ENCODE assay signal across 1 cellular context in genomic region chr1:51736702-51737101, GRCh38.
TF ChIP-seq lines count a peak whose summit lies in the region.

No MANE protein-coding gene starts in this region.

TF ChIP-seq in HEK293, 187 proteins besides CTCF, POLR2A, EP300 and RAD21 (continued from another document and continues in another):
- no peak for TF ChIP-seq PRDM2 (tag by site-specific recombination; IDR thresholded peaks at IDR 0.05; ENCODE audit: borderline replicate concordance)
- TF ChIP-seq KLF17 (tag by site-specific recombination; IDR thresholded peaks at IDR 0.05): no peak
- TF ChIP-seq ZNF654 (tag by site-specific recombination; IDR thresholded peaks at IDR 0.05; ENCODE audit: low read depth): no peak
- TF ChIP-seq GFI1B (tag by site-specific recombination; IDR thresholded peaks at IDR 0.05): no peak
- no peak for TF ChIP-seq ZNF830 (tag by site-specific recombination; IDR thresholded peaks at IDR 0.05; ENCODE audit: low read depth)
- TF ChIP-seq ZBTB10 (tag by site-specific recombination; IDR thresholded peaks at IDR 0.05): no peak
- no peak for TF ChIP-seq ZNF394 (tag by site-specific recombination; IDR thresholded peaks at IDR 0.05; ENCODE audit: borderline replicate concordance)
- 0 out of 2 replicates have a peak, but pooled peaks have one; percentile 26 for TF ChIP-seq ZNF664 (tag by site-specific recombination; IDR thresholded peaks at IDR 0.05)
- TF ChIP-seq ZBTB7A (tag by site-specific recombination; IDR thresholded peaks at IDR 0.05; ENCODE audit: low read depth): no peak
- TF ChIP-seq ZNF621 (tag by site-specific recombination; IDR thresholded peaks at IDR 0.05): no peak
- TF ChIP-seq ZNF548 (tag by site-specific recombination; IDR thresholded peaks at IDR 0.05): no peak
- no peak for TF ChIP-seq ZNF704 (tag by site-specific recombination; IDR thresholded peaks at IDR 0.05)
- no peak for TF ChIP-seq ZNF777 (tag by site-specific recombination; IDR thresholded peaks at IDR 0.05; ENCODE audit: borderline replicate concordance)
- no peak for TF ChIP-seq ZNF658 (tag by site-specific recombination; IDR thresholded peaks at IDR 0.05)
- TF ChIP-seq ZNF311 (tag by site-specific recombination; IDR thresholded peaks at IDR 0.05; ENCODE audit: borderline replicate concordance): no peak
- no peak for TF ChIP-seq ZNF510 (tag by site-specific recombination; IDR thresholded peaks at IDR 0.05; ENCODE audit: insufficient replicate concordance)
- TF ChIP-seq ZNF623 (tag by site-specific recombination; IDR thresholded peaks at IDR 0.05): no peak
- TF ChIP-seq PRDM6 (tag by site-specific recombination; IDR thresholded peaks at IDR 0.05): peak; percentile 77
- no peak for TF ChIP-seq PRDM4 (tag by site-specific recombination; IDR thresholded peaks at IDR 0.05)
- no peak for TF ChIP-seq ZNF433 (tag by site-specific recombination; IDR thresholded peaks at IDR 0.05; ENCODE audit: low read depth)
- no peak for TF ChIP-seq ZNF560 (tag by site-specific recombination; IDR thresholded peaks at IDR 0.05; ENCODE audit: borderline replicate concordance)
- TF ChIP-seq ZNF513 (tag by site-specific recombination; IDR thresholded peaks at IDR 0.05): no peak
- no peak for TF ChIP-seq ZFP41 (tag by site-specific recombination; IDR thresholded peaks at IDR 0.05; ENCODE audit: borderline replicate concordance)
- no peak for TF ChIP-seq ZBTB20 (tag by site-specific recombination; IDR thresholded peaks at IDR 0.05)
- TF ChIP-seq HOXC10 (CRISPR knock-in tag; IDR thresholded peaks at IDR 0.05): no peak
- TF ChIP-seq ZNF692 (tag by site-specific recombination; IDR thresholded peaks at IDR 0.05): peak; percentile 97
- no peak for TF ChIP-seq ZSCAN16 (tag by site-specific recombination; IDR thresholded peaks at IDR 0.05)
- TF ChIP-seq ATF2 (tag by site-specific recombination; IDR thresholded peaks at IDR 0.05; ENCODE audit: low read depth): no peak
- no peak for TF ChIP-seq ZNF350 (tag by site-specific recombination; IDR thresholded peaks at IDR 0.05)
- TF ChIP-seq ZNF660 (tag by site-specific recombination; IDR thresholded peaks at IDR 0.05): peak; percentile 83; the same call in 1 of the 2 replicates
- 0 out of 2 replicates have a peak, but pooled peaks have one; percentile 41 for TF ChIP-seq TRIM28 (IDR thresholded peaks at IDR 0.05; ENCODE audit: borderline replicate concordance, low read length)
- no peak for TF ChIP-seq ZBTB8A (tag by site-specific recombination; IDR thresholded peaks at IDR 0.05)
- no peak for TF ChIP-seq MEIS1 (CRISPR knock-in tag; IDR thresholded peaks at IDR 0.05; ENCODE audit: borderline replicate concordance)
- TF ChIP-seq ZNF175 (tag by site-specific recombination; IDR thresholded peaks at IDR 0.05): no peak
- no peak for TF ChIP-seq ZNF792 (tag by site-specific recombination; IDR thresholded peaks at IDR 0.05)
- no peak for TF ChIP-seq ZNF514 (tag by site-specific recombination; IDR thresholded peaks at IDR 0.05)
- peak; percentile 45; the same call in 1 of the 2 replicates for TF ChIP-seq MZF1 (tag by site-specific recombination; IDR thresholded peaks at IDR 0.05; ENCODE audit: borderline replicate concordance)
- no peak for TF ChIP-seq KLF9 (tag by site-specific recombination; IDR thresholded peaks at IDR 0.05; ENCODE audit: low read depth)
- TF ChIP-seq ZSCAN5A (tag by site-specific recombination; IDR thresholded peaks at IDR 0.05): no peak
